ENCODE assay signal across 30 cellular contexts in the genomic region with DNA sequence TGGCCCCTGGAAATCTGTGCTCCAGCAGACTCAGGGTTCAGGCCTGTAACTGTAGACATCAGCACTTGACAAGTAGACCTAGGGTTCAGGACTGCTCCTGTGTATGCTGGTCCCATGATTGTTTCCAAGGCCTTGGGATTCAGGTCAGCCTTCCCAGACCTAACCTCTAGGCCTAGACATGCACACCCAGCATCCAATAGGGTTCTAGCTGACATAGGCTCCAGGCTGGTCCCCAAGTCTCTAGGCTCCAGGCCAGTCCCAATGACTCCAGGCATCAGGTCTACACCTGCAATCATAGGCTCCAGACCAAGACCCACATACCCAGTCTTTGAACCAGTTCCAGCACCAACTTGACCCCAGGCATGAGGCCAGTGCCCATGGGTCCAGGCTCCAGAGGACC.
"Had no signal": no experiment of that assay in that cellular context is flagged by ENCODE, and none has a peak within 500 bp of the region (broad histone marks: within the 10 kb centered on the region; RNA-seq: fewer than 3 reads in every experiment).

No MANE protein-coding gene starts in this region.

- H3K9me3 ChIP-seq: gastrocnemius medialis had no signal

- H3K4me3 ChIP-seq: coronary artery, dorsolateral prefrontal cortex, esophagus muscularis mucosa, gastrocnemius medialis had no signal

- H3K27me3 ChIP-seq: brain microvascular endothelial cell, esophagus muscularis mucosa, foreskin keratinocyte, gastrocnemius medialis had no signal

- H3K27ac Mint-ChIP-seq: activated CD4-positive, alpha-beta memory T cell treated with anti-CD3 and anti-CD28 coated beads for 36 hours; activated CD4-positive, alpha-beta T cell treated with anti-CD3 and anti-CD28 coated beads for 36 hours; activated CD4-positive, alpha-beta T cell treated with anti-CD3 and anti-CD28 coated beads, Interleukin-2, amount 10 ng/mL, durations not matched to agents 24 days and 14 days; activated CD8-positive, alpha-beta memory T cell treated with anti-CD3 and anti-CD28 coated beads, Interleukin-2, amount 10 ng/mL, durations not matched to agents 7 days and 5 days; activated CD8-positive, alpha-beta T cell treated with anti-CD3 and anti-CD28 coated beads, Interleukin-2, amount 10 ng/mL, durations not matched to agents 7 days and 5 days; activated naive CD8-positive, alpha-beta T cell; activated T-cell treated with anti-CD3 and anti-CD28 coated beads, Interleukin-2, amount 50 U/mL, for 24 hours; activated T-cell treated with anti-CD3 and anti-CD28 coated beads, Interleukin-2, amount 50 U/mL, for 72 hours; dendritic cell treated with granulocyte-macrophage colony-stimulating factor and Interleukin-4, amounts not matched to agents 40 ng/mL and 50 ng/mL, for 4 days; endodermal cell; T-helper 17 cell; T-helper 2 cell treated with Interferon-gamma antibody and Interleukin-4, amounts not matched to agents 5 μg/mL and 100 μg/mL, for 36 hours had no signal

- H3K27ac ChIP-seq: brain microvascular endothelial cell, coronary artery, dorsolateral prefrontal cortex, esophagus muscularis mucosa, foreskin keratinocyte, gastrocnemius medialis had no signal

- H3K27me3 Mint-ChIP-seq: activated CD4-positive, alpha-beta T cell treated with anti-CD3 and anti-CD28 coated beads, Interleukin-2, amount 10 ng/mL, durations not matched to agents 24 days and 14 days; activated CD8-positive, alpha-beta memory T cell treated with anti-CD3 and anti-CD28 coated beads, Interleukin-2, amount 10 ng/mL, durations not matched to agents 7 days and 5 days; central memory CD8-positive, alpha-beta T cell; dendritic cell treated with granulocyte-macrophage colony-stimulating factor and Interleukin-4, amounts not matched to agents 40 ng/mL and 50 ng/mL, for 4 days; T-helper 17 cell had no signal

- H3K4me1 Mint-ChIP-seq: activated CD4-positive, alpha-beta T cell treated with anti-CD3 and anti-CD28 coated beads, Interleukin-2, amount 10 ng/mL, durations not matched to agents 24 days and 14 days; central memory CD8-positive, alpha-beta T cell; T-helper 17 cell had no signal

- H3K4me3 Mint-ChIP-seq: activated CD4-positive, alpha-beta memory T cell treated with anti-CD3 and anti-CD28 coated beads for 36 hours; activated CD4-positive, alpha-beta T cell treated with anti-CD3 and anti-CD28 coated beads for 36 hours; activated CD4-positive, alpha-beta T cell treated with anti-CD3 and anti-CD28 coated beads, Interleukin-2, amount 10 ng/mL, durations not matched to agents 24 days and 14 days; activated CD8-positive, alpha-beta memory T cell treated with anti-CD3 and anti-CD28 coated beads, Interleukin-2, amount 10 ng/mL, durations not matched to agents 7 days and 5 days; activated CD8-positive, alpha-beta T cell treated with anti-CD3 and anti-CD28 coated beads, Interleukin-2, amount 10 ng/mL, durations not matched to agents 7 days and 5 days; activated naive CD8-positive, alpha-beta T cell; activated T-cell treated with anti-CD3 and anti-CD28 coated beads, Interleukin-2, amount 50 U/mL, for 24 hours; activated T-cell treated with anti-CD3 and anti-CD28 coated beads, Interleukin-2, amount 50 U/mL, for 72 hours; central memory CD8-positive, alpha-beta T cell; dendritic cell treated with granulocyte-macrophage colony-stimulating factor and Interleukin-4, amounts not matched to agents 40 ng/mL and 50 ng/mL, for 4 days; endodermal cell; T-helper 17 cell; T-helper 2 cell treated with Interferon-gamma antibody and Interleukin-4, amounts not matched to agents 5 μg/mL and 100 μg/mL, for 36 hours had no signal

- H3K4me1 ChIP-seq: esophagus muscularis mucosa, foreskin keratinocyte, gastrocnemius medialis had no signal

- H3K36me3 Mint-ChIP-seq: activated CD4-positive, alpha-beta memory T cell treated with anti-CD3 and anti-CD28 coated beads for 36 hours; activated CD8-positive, alpha-beta memory T cell treated with anti-CD3 and anti-CD28 coated beads, Interleukin-2, amount 10 ng/mL, durations not matched to agents 7 days and 5 days; activated naive CD8-positive, alpha-beta T cell had no signal

- DNase-seq: activated CD4-positive, alpha-beta memory T cell treated with anti-CD3 and anti-CD28 coated beads for 36 hours; activated CD4-positive, alpha-beta T cell treated with anti-CD3 and anti-CD28 coated beads for 36 hours; activated CD4-positive, alpha-beta T cell treated with anti-CD3 and anti-CD28 coated beads, Interleukin-2, amount 10 ng/mL, durations not matched to agents 24 days and 14 days; activated CD4-positive, CD25-positive, alpha-beta regulatory T cell; activated CD4-positive, CD25-positive, alpha-beta regulatory T cell treated with anti-CD3 and anti-CD28 coated beads, Interleukin-2, amount 50 U/mL, for 72 hours; activated CD8-positive, alpha-beta memory T cell treated with anti-CD3 and anti-CD28 coated beads, Interleukin-2, amount 10 ng/mL, durations not matched to agents 7 days and 5 days; activated CD8-positive, alpha-beta memory T cell treated with anti-CD3 and anti-CD28 coated beads, Interleukin-2, amount 50 U/mL, for 48 hours; activated CD8-positive, alpha-beta T cell treated with anti-CD3 and anti-CD28 coated beads, Interleukin-2, amount 10 ng/mL, durations not matched to agents 7 days and 5 days; activated gamma-delta T cell; activated naive CD4-positive, alpha-beta T cell treated with anti-CD3 and anti-CD28 coated beads, Interleukin-2, amount 50 U/mL, for 16 hours; activated naive CD4-positive, alpha-beta T cell treated with Interleukin-2 at 50 U/mL for 16 hours; activated T-cell treated with anti-CD3 and anti-CD28 coated beads for 4 hours; activated T-cell treated with anti-CD3 and anti-CD28 coated beads, Interleukin-2, amount 50 U/mL, for 24 hours; activated T-cell treated with anti-CD3 and anti-CD28 coated beads, Interleukin-2, amount 50 U/mL, for 72 hours; amniotic stem cell; anterior cingulate cortex; brain microvascular endothelial cell; dorsolateral prefrontal cortex; effector memory CD4-positive, alpha-beta T cell; endodermal cell; foreskin keratinocyte; gastrocnemius medialis; T-helper 1 cell; T-helper 17 cell had no signal

- H3K9me3 Mint-ChIP-seq: activated CD4-positive, alpha-beta T cell treated with anti-CD3 and anti-CD28 coated beads, Interleukin-2, amount 10 ng/mL, durations not matched to agents 24 days and 14 days; endodermal cell had no signal

- ATAC-seq: activated CD4-positive, alpha-beta T cell treated with anti-CD3 and anti-CD28 coated beads for 36 hours; activated CD8-positive, alpha-beta memory T cell treated with anti-CD3 and anti-CD28 coated beads, Interleukin-2, amount 10 ng/mL, durations not matched to agents 7 days and 5 days; activated CD8-positive, alpha-beta T cell treated with anti-CD3 and anti-CD28 coated beads, Interleukin-2, amount 10 ng/mL, durations not matched to agents 7 days and 5 days; activated T-cell treated with anti-CD3 and anti-CD28 coated beads, Interleukin-2, amount 50 U/mL, for 72 hours; foreskin keratinocyte; gastrocnemius medialis; T-helper 17 cell had no signal

- H3K36me3 ChIP-seq: brain microvascular endothelial cell, esophagus muscularis mucosa, gastrocnemius medialis had no signal
